ENCODE assay signal across 8 cellular contexts in the genomic region with DNA sequence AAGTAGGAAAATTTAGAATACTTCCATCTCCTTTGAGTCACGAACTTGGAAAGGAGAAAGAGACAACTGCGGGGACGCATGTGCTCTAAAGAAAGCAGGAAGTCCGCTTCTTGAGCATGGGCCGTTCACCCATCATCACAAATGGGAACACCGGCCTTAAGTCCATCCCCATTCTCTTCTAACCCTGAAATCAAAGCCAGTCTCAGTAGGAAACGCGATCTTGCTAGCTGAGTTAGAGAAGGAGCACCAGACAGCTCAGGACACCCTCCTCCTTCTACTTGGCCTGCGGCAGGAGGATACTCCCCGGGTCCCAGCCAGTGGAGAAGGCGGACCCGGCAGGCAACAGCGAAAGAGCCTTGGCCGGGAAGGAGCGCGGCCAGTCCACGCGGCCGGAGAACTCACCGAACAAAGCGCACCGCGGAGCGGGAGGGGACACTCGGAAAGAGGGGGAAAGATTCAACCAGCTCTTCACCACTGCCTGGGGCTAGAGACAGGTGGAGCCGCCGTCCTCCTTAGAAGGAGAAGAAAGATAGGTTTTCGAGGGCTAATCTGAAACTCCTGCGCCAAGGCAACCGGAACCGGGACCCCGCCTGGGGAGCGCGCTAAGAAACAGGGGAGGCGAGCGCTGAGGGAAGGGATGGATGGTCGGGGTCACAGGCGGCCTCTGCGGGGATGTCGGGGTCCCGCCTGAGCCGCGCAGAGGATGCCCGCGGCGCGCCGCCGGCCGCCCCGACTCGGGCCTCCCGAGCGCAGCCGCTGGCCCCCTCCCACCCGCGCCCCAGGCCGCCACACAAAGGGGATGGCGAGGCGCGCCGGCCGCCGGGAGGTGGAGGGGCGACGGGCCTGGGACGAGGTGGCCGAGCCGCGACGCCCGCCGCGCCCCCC. TPM values are rescaled to one million over a fixed set of nuclear protein-coding genes. Genes with fewer than 3 reads are reported as not detected.
DNase-seq lines count a peak whose midpoint lies in the region; ATAC-seq and TF ChIP-seq lines count a peak whose summit lies in the region.

No MANE protein-coding gene starts in this region.

- peak overlapping the region; percentile 99 for H3K4me3 Mint-ChIP-seq in chondrocyte (ENCODE audit: unreplicated experiment)

- peak; percentile 3 for DNase-seq in NCI-H2107 (lab: John Stamatoyannopoulos, UW)
- DNase-seq in NCI-H2107 treated with DMSO at 0.1 percent for 48 hours (lab: John Stamatoyannopoulos, UW; ENCODE audit: unreplicated experiment): no peak
- DNase-seq in HCEC 1CT: peak; percentile 74
- peak; percentile 51 for DNase-seq in MG63
- peak; percentile 47 for DNase-seq in WERI-Rb-1
- DNase-seq in chondrocyte (ENCODE audit: low spot score): no peak
- DNase-seq in left lobe of liver (ENCODE audit: low spot score): peak; percentile 55
- DNase-seq in stimulated activated CD4-positive, alpha-beta T cell treated with anti-CD3 and anti-CD28 coated beads, Interleukin-2, amount 100 ng/mL, for 24 hours: peak; percentile 39 to 41

- H3K9me3 ChIP-seq in MG63: no peaks in the 10 kb centered on the region
- H3K9me3 ChIP-seq in WERI-Rb-1 (ENCODE audit: severe bottlenecking): no peaks in the 10 kb centered on the region

- H3K36me3 Mint-ChIP-seq in chondrocyte (ENCODE audit: low read depth): no peaks in the 10 kb centered on the region

- ATAC-seq in left lobe of liver: peak; percentile 7

- peaks cover 35% of the 10 kb centered on the region for H3K4me1 Mint-ChIP-seq in chondrocyte (ENCODE audit: low read depth)

- no peaks in the 10 kb centered on the region for H3K9me3 Mint-ChIP-seq in chondrocyte (ENCODE audit: low read depth)

- H3K27me3 Mint-ChIP-seq in chondrocyte (ENCODE audit: low read depth): no peaks in the 10 kb centered on the region

- H3K4me3 ChIP-seq in MG63 (peak overlapping the region; percentile 80), WERI-Rb-1 (ENCODE audit: low read depth, low read length) (peak overlapping the region; percentile 58)

- H3K27me3 ChIP-seq in MG63 (no peaks in the 10 kb centered on the region), WERI-Rb-1 (ENCODE audit: insufficient read depth, low read depth, severe bottlenecking) (no peaks in the 10 kb centered on the region)

- peak overlapping the region; percentile 95 for H3K27ac ChIP-seq in WERI-Rb-1

- H3K27ac Mint-ChIP-seq in chondrocyte (ENCODE audit: unreplicated experiment): peak overlapping the region; percentile 95

- TF ChIP-seq CTCF in WERI-Rb-1 (IDR thresholded peaks at IDR 0.05; ENCODE audit: low read depth, low read length): no peak
- peak; percentile 11 for TF ChIP-seq CTCF in chondrocyte (IDR thresholded peaks at IDR 0.05)

- peaks cover 31% of the 10 kb centered on the region for H3K36me3 ChIP-seq in MG63
- H3K36me3 ChIP-seq in WERI-Rb-1: peaks cover 14% of the 10 kb centered on the region

RNA-seq across cellular contexts. Expression of a gene that starts 0.8 kb away (rescaled TPM):
- total RNA-seq in MG63 (2014; rRNA removed; shearing (Covaris generic); ENCODE audit: low replicate concordance): 21.6 and 54.7 TPM in 2 replicates
- total RNA-seq in chondrocyte (67.4 to 69.0 TPM (median 68.8 TPM) in 3 replicates), left lobe of liver (2.7 TPM)

Comparison
In these comparisons a context has a peak if more than half of its experiments do, and no peak if none do; other contexts are left out.
1. DNase-seq: peak in NCI-H2107 (single experiment), HCEC 1CT (single experiment), MG63 (single experiment), WERI-Rb-1 (single experiment), left lobe of liver (single experiment) and stimulated activated CD4-positive, alpha-beta T cell treated with anti-CD3 and anti-CD28 coated beads, Interleukin-2, amount 100 ng/mL, for 24 hours (2 of 2); none in NCI-H2107 treated with DMSO at 0.1 percent for 48 hours (single experiment) and chondrocyte (single experiment).